In genomic region chr5:118711727-118712126, GRCh38 we compare ENCODE assay signal across 7 cellular contexts.
"Had no signal": no experiment of that assay in that cellular context is flagged by ENCODE, and none has a peak within 500 bp of the region (broad histone marks: within the 10 kb centered on the region; RNA-seq: fewer than 3 reads in every experiment).

No MANE protein-coding gene starts in this region.

- DNase-seq: GM23248, GOT3, H7, HCEC 1CT, KBM-7 had no signal

- ATAC-seq: HepG2 had no signal

- H2AFZ ChIP-seq: GM23248 had no signal

- H3K9ac ChIP-seq: GM23248 had no signal

- H3K4me3 ChIP-seq: GM23248 had no signal

- H3K27ac ChIP-seq: GM23248, HL-60 had no signal
